In the genomic region with DNA sequence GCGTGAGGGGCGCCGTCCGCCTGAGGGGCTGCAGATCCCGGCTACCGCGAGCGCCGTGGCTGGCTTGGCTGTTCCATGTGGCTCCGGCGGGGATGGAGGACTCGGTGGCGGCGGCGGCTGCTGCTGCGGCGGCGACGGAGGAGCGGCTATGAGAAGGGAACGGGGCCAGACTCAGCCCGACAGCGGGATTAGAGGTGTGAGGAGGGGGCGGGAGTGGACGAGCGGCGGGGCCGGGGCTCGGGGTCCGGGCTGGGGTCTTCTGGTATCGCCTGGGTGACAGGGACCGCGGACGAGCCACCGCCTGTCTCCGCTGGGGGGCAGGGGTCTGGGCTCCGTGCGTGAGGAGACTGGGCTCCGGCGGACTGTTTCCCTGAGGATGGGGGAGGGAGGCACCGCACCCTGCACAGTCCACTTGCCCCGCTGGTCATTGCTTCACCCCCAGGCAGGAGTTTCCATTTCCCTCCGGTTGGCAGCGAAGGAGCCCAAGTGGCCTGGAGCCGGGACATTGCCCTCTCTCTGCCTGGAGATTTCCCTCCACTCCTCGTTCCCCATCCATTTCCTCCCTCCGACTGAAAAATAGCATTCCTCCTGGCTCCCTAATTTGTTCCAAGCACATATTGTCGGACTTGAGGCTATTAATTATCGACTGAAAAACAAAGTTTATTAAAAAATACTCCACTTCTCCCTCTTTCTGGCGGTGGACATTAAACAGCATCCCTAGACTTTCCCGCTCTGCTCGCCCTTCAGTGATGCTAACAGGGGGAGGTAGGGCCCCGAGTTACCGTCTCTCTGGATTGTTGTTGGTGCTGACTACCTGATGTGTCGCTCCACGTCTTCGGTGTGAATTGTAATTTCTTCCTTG, we compare ENCODE assay signal across 8 cellular contexts. TPM values are rescaled to one million over a fixed set of nuclear protein-coding genes. Genes with fewer than 3 reads are reported as not detected.
DNase-seq lines count a peak whose midpoint lies in the region; ATAC-seq and TF ChIP-seq lines count a peak whose summit lies in the region.

No MANE protein-coding gene starts in this region.

- H3K4me3 Mint-ChIP-seq in activated CD4-positive, alpha-beta T cell treated with anti-CD3 and anti-CD28 coated beads, Interleukin-2, amount 10 ng/mL, durations not matched to agents 24 days and 14 days, result peak overlapping the region; percentile 84
- peak overlapping the region; percentile 88 to 94 for H3K4me3 Mint-ChIP-seq in effector memory CD8-positive, alpha-beta T cell
- H3K4me3 Mint-ChIP-seq in stimulated activated effector memory CD8-positive, alpha-beta T cell treated with anti-CD3 and anti-CD28 coated beads, Interleukin-12 subunit alpha, Interleukin-12 subunit beta, amount 100 ng/mL, for 72 hours, result peak overlapping the region; percentile 89

- peak; percentile 42 for TF ChIP-seq CTCF in lower lobe of right lung (IDR thresholded peaks at IDR 0.05)

- peaks cover 27% of the 10 kb centered on the region for H3K4me1 ChIP-seq in lower lobe of right lung

- no peaks in the 10 kb centered on the region for H3K9me3 Mint-ChIP-seq in activated CD4-positive, alpha-beta T cell treated with anti-CD3 and anti-CD28 coated beads, Interleukin-2, amount 10 ng/mL, durations not matched to agents 24 days and 14 days
- no peaks in the 10 kb centered on the region for H3K9me3 Mint-ChIP-seq in effector memory CD8-positive, alpha-beta T cell
- no peaks in the 10 kb centered on the region for H3K9me3 Mint-ChIP-seq in stimulated activated effector memory CD8-positive, alpha-beta T cell treated with anti-CD3 and anti-CD28 coated beads, Interleukin-12 subunit alpha, Interleukin-12 subunit beta, amount 100 ng/mL, for 72 hours

- peak; percentile 21 for ATAC-seq in effector memory CD8-positive, alpha-beta T cell (replicated peaks)
- ATAC-seq in lower lobe of right lung (peak; percentile 63 to 76), HG03469 (IDR thresholded peaks at IDR 0.05; ENCODE audit: unreplicated experiment) (no peak)
- ATAC-seq in stimulated activated effector memory CD8-positive, alpha-beta T cell treated with anti-CD3 and anti-CD28 coated beads, Interleukin-12 subunit alpha, Interleukin-12 subunit beta, amount 100 ng/mL, for 72 hours, result peak; percentile 5

- no peaks in the 10 kb centered on the region for H3K27me3 ChIP-seq in lower lobe of right lung (ENCODE audit: low read depth)

- peaks cover 27% of the 10 kb centered on the region for H3K4me1 Mint-ChIP-seq in activated CD4-positive, alpha-beta T cell treated with anti-CD3 and anti-CD28 coated beads, Interleukin-2, amount 10 ng/mL, durations not matched to agents 24 days and 14 days
- peaks cover 27 to 32% of the 10 kb centered on the region in 2 donors for H3K4me1 Mint-ChIP-seq in effector memory CD8-positive, alpha-beta T cell (ENCODE audit: low read depth in 2 of 2)
- H3K4me1 Mint-ChIP-seq in stimulated activated effector memory CD8-positive, alpha-beta T cell treated with anti-CD3 and anti-CD28 coated beads, Interleukin-12 subunit alpha, Interleukin-12 subunit beta, amount 100 ng/mL, for 72 hours, result peaks cover 32% of the 10 kb centered on the region

- peaks cover 11% of the 10 kb centered on the region for H3K36me3 Mint-ChIP-seq in activated CD4-positive, alpha-beta T cell treated with anti-CD3 and anti-CD28 coated beads, Interleukin-2, amount 10 ng/mL, durations not matched to agents 24 days and 14 days (ENCODE audit: low read depth)
- H3K36me3 Mint-ChIP-seq in effector memory CD8-positive, alpha-beta T cell (ENCODE audit: insufficient read depth), result peaks cover 13% of the 10 kb centered on the region
- peaks cover 8% of the 10 kb centered on the region for H3K36me3 Mint-ChIP-seq in stimulated activated effector memory CD8-positive, alpha-beta T cell treated with anti-CD3 and anti-CD28 coated beads, Interleukin-12 subunit alpha, Interleukin-12 subunit beta, amount 100 ng/mL, for 72 hours

- H3K27ac ChIP-seq in lower lobe of right lung, result peak overlapping the region; percentile 84

- H3K4me3 ChIP-seq in lower lobe of right lung, result peak overlapping the region; percentile 78

- peaks cover 10% of the 10 kb centered on the region for H3K27me3 Mint-ChIP-seq in activated CD4-positive, alpha-beta T cell treated with anti-CD3 and anti-CD28 coated beads, Interleukin-2, amount 10 ng/mL, durations not matched to agents 24 days and 14 days
- H3K27me3 Mint-ChIP-seq in effector memory CD8-positive, alpha-beta T cell, result no peaks in the 10 kb centered on the region

- H3K36me3 ChIP-seq in lower lobe of right lung, result peaks cover under 1% of the 10 kb centered on the region

- intact Hi-C loops in activated CD4-positive, alpha-beta T cell treated with anti-CD3 and anti-CD28 coated beads, Interleukin-2, amount 10 ng/mL, durations not matched to agents 24 days and 14 days (cut with micrococcal nuclease), result loop anchor here (1.0 to 10.0 kb wide), 10 partner anchors 200 to 1949 kb away; partner anchors contain the start of genes B3GNT2, CCT4, MDH1 and OTX1
- intact Hi-C loops in lower lobe of right lung (cut with DNase I), result no loop called here

- no peaks in the 10 kb centered on the region for H3K9me3 ChIP-seq in lower lobe of right lung

- DNase-seq in ELF-1 (ENCODE audit: low read depth, low spot score) (peak; percentile 72), GOT3 (lab: John Stamatoyannopoulos, UW) (peak; percentile 39), NCI-H1092 treated with DMSO at 0.1 percent for 48 hours (lab: John Stamatoyannopoulos, UW) (peak; percentile 64), lower lobe of right lung (peak; percentile 77)
- DNase-seq in activated CD4-positive, alpha-beta T cell treated with anti-CD3 and anti-CD28 coated beads, Interleukin-2, amount 10 ng/mL, durations not matched to agents 24 days and 14 days, result peak; percentile 64
- DNase-seq in effector memory CD8-positive, alpha-beta T cell, result peak in 1 of 3 experiments; percentile 2
- peak in 1 of 2 donors; percentile 68 for DNase-seq in stimulated activated effector memory CD8-positive, alpha-beta T cell treated with anti-CD3 and anti-CD28 coated beads, Interleukin-12 subunit alpha, Interleukin-12 subunit beta, amount 100 ng/mL, for 72 hours (ENCODE audit: low spot score in 2 of 2)

- peak overlapping the region; percentile 46 for H3K27ac Mint-ChIP-seq in activated CD4-positive, alpha-beta T cell treated with anti-CD3 and anti-CD28 coated beads, Interleukin-2, amount 10 ng/mL, durations not matched to agents 24 days and 14 days
- H3K27ac Mint-ChIP-seq in effector memory CD8-positive, alpha-beta T cell, result peak overlapping the region; percentile 84 to 92
- peak overlapping the region; percentile 91 for H3K27ac Mint-ChIP-seq in stimulated activated effector memory CD8-positive, alpha-beta T cell treated with anti-CD3 and anti-CD28 coated beads, Interleukin-12 subunit alpha, Interleukin-12 subunit beta, amount 100 ng/mL, for 72 hours

RNA-seq across cellular contexts. Expression of gene EHBP1, which starts 0.6 kb away (rescaled TPM):
- total RNA-seq in activated CD4-positive, alpha-beta T cell treated with anti-CD3 and anti-CD28 coated beads, Interleukin-2, amount 10 ng/mL, durations not matched to agents 24 days and 14 days, result 23.9 and 27.4 TPM in 2 replicates
- total RNA-seq in lower lobe of right lung, result 45.8 TPM
